1 cellular context compared by ENCODE assay signal in the genomic region with DNA sequence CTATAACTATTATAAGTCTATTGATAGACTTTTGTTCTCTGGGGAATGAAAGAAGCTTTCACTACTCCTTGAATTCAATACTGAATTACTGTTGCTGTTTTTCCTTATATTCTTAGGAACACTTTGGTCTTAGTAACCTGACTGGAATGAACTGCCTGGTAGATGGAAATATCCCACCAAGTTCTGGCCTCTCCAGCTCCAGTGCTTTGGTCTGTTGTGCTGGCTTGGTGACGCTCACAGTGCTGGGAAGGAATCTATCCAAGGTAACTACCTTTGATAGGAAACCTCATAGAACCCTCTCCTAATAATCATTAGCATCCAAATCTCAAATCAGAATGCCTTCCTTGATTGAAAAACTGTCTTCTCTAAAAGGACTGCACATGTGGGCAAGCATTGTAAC.
TF ChIP-seq lines count a peak whose summit lies in the region.

No MANE protein-coding gene starts in this region.

TF ChIP-seq in SK-N-SH, 30 proteins besides CTCF, POLR2A, EP300 and RAD21 (continued from another document):
- TF ChIP-seq, protein P1, sequence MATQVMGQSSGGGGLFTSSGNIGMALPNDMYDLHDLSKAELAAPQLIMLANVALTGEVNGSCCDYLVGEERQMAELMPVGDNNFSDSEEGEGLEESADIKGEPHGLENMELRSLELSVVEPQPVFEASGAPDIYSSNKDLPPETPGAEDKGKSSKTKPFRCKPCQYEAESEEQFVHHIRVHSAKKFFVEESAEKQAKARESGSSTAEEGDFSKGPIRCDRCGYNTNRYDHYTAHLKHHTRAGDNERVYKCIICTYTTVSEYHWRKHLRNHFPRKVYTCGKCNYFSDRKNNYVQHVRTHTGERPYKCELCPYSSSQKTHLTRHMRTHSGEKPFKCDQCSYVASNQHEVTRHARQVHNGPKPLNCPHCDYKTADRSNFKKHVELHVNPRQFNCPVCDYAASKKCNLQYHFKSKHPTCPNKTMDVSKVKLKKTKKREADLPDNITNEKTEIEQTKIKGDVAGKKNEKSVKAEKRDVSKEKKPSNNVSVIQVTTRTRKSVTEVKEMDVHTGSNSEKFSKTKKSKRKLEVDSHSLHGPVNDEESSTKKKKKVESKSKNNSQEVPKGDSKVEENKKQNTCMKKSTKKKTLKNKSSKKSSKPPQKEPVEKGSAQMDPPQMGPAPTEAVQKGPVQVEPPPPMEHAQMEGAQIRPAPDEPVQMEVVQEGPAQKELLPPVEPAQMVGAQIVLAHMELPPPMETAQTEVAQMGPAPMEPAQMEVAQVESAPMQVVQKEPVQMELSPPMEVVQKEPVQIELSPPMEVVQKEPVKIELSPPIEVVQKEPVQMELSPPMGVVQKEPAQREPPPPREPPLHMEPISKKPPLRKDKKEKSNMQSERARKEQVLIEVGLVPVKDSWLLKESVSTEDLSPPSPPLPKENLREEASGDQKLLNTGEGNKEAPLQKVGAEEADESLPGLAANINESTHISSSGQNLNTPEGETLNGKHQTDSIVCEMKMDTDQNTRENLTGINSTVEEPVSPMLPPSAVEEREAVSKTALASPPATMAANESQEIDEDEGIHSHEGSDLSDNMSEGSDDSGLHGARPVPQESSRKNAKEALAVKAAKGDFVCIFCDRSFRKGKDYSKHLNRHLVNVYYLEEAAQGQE (IDR thresholded peaks at IDR 0.05; ENCODE audit: low read depth, low read length): no peak
- TF ChIP-seq TAF1 (IDR thresholded peaks at IDR 0.05; ENCODE audit: borderline replicate concordance, low read depth, low read length): no peak
- no peak for TF ChIP-seq FOXM1 (IDR thresholded peaks at IDR 0.05; ENCODE audit: low read depth)
- no peak for TF ChIP-seq RCOR1 (IDR thresholded peaks at IDR 0.05; ENCODE audit: low read length)
- TF ChIP-seq NRF1 (IDR thresholded peaks at IDR 0.05; ENCODE audit: low read depth, low read length): no peak
- no peak for TF ChIP-seq FOXJ3 (CRISPR knock-in tag; IDR thresholded peaks at IDR 0.05)
